Comparison of ENCODE assay signal across 32 cellular contexts in genomic region chr3:127534564-127534963, GRCh38.
"Had no signal": no experiment of that assay in that cellular context is flagged by ENCODE, and none has a peak within 500 bp of the region (broad histone marks: within the 10 kb centered on the region; RNA-seq: fewer than 3 reads in every experiment).

No MANE protein-coding gene starts in this region.

- ATAC-seq: activated T-cell treated with anti-CD3 and anti-CD28 coated beads, Interleukin-2, amount 50 U/mL, for 72 hours; activated T-helper 17 cell treated with anti-CD3 and anti-CD28 coated beads, Interleukin-2, amount 50 U/mL, for 72 hours; PC-3 had no signal

- DNase-seq: activated B cell treated with CpG ODN at 0.5 μM for 24 hours; activated CD4-positive, alpha-beta memory T cell treated with anti-CD3 and anti-CD28 coated beads for 36 hours; activated CD4-positive, alpha-beta T cell treated with anti-CD3 and anti-CD28 coated beads for 4 hours; activated CD4-positive, alpha-beta T cell treated with anti-CD3 and anti-CD28 coated beads, Interleukin-2, amount 50 U/mL, for 1 hour; activated CD4-positive, CD25-positive, alpha-beta regulatory T cell treated with anti-CD3 and anti-CD28 coated beads, Interleukin-2, amount 50 U/mL, for 72 hours; activated naive CD4-positive, alpha-beta T cell treated with anti-CD3 and anti-CD28 coated beads, Interleukin-2, amount 10 ng/mL, durations not matched to agents 7 days and 5 days; activated naive CD8-positive, alpha-beta T cell treated with anti-CD3 and anti-CD28 coated beads for 36 hours; activated T-cell treated with anti-CD3 and anti-CD28 coated beads, Interleukin-2, amount 50 U/mL, for 1 hour; activated T-cell treated with anti-CD3 and anti-CD28 coated beads, Interleukin-2, amount 50 U/mL, for 72 hours; amniotic stem cell; aorta; brain microvascular endothelial cell; Karpas-422; KBM-7; NCI-H1048; NCI-H1105 treated with DMSO at 0.1 percent for 48 hours; NCI-H1436; NCI-H1694; NCI-H1930; NCI-H2081 treated with DMSO at 0.1 percent for 48 hours; NCI-H226; NCI-H446 treated with DMSO at 0.1 percent for 48 hours; NCI-H524; NCI-H69; NK-92 treated with Interleukin-12 subunit alpha and Interleukin-12 subunit beta, amount 100 ng/mL, for 24 hours; PC-3; RPMI8226; SW 1271; T-helper 1 cell; T-helper 2 cell; T-helper 9 cell had no signal
